8 cellular contexts compared by ENCODE assay signal in genomic region chr3:72100062-72100511, GRCh38.
DNase-seq lines count a peak whose midpoint lies in the region; ATAC-seq and TF ChIP-seq lines count a peak whose summit lies in the region.

No MANE protein-coding gene starts in this region.

- peak overlapping the region; percentile 39; the same call in 1 of the 2 replicates for H3K4me3 ChIP-seq in iPS DF 6.9 (ENCODE audit: low read length)
- peak overlapping the region; percentile 26 to 42 (median 34) for H3K4me3 ChIP-seq in stomach

- H3K27me3 ChIP-seq in iPS DF 6.9 (ENCODE audit: control insufficient read depth, insufficient read depth, low read length) (no peaks in the 10 kb centered on the region; the same call in 1 of the 2 replicates), stomach (peaks cover 0 to 12% (median 0%) of the 10 kb centered on the region in 3 donors)

- intact Hi-C loops in stomach (cut with DNase I; ENCODE audit: low total_unique reads): no loop called here

- H3K27me3 Mint-ChIP-seq in T-helper 1 cell treated with Interleukin-12 subunit alpha and Interleukin-12 subunit beta and Interleukin-4 antibody, amounts not matched to agents 30 μg/mL and 1 μg/mL, for 36 hours (ENCODE audit: low read depth): no peaks in the 10 kb centered on the region

- peaks cover 31% of the 10 kb centered on the region for H3K4me1 Mint-ChIP-seq in T-helper 1 cell treated with Interleukin-12 subunit alpha and Interleukin-12 subunit beta and Interleukin-4 antibody, amounts not matched to agents 30 μg/mL and 1 μg/mL, for 36 hours (ENCODE audit: low read depth)

- TF ChIP-seq CTCF in stomach (IDR thresholded peaks at IDR 0.05): no peak
- TF ChIP-seq CTCF in omental fat pad (IDR thresholded peaks at IDR 0.05): no peak

- H3K9me3 Mint-ChIP-seq in T-helper 1 cell treated with Interleukin-12 subunit alpha and Interleukin-12 subunit beta and Interleukin-4 antibody, amounts not matched to agents 30 μg/mL and 1 μg/mL, for 36 hours: no peaks in the 10 kb centered on the region

- H3K4me3 Mint-ChIP-seq in T-helper 1 cell treated with Interleukin-12 subunit alpha and Interleukin-12 subunit beta and Interleukin-4 antibody, amounts not matched to agents 30 μg/mL and 1 μg/mL, for 36 hours: peak overlapping the region; percentile 75

- H3K36me3 ChIP-seq in iPS DF 6.9 (ENCODE audit: control insufficient read depth, insufficient read depth, low read length) (no peaks in the 10 kb centered on the region), stomach (no peaks in the 10 kb centered on the region)

- no CpG with 5 or more reads among the region's 17 CpGs for WGBS in iPS DF 6.9 (ENCODE audit: insufficient coverage, insufficient read length)
- WGBS in stomach, 5 donors: 20 to 42% (median 21%) methylated on average over 17 of the region's 17 CpGs

- TF ChIP-seq EP300 in stomach (IDR thresholded peaks at IDR 0.05): no peak

- DNase-seq in T-helper 1 cell (no peak), SK-N-DZ (ENCODE audit: low spot score) (peak; percentile 28), iPS DF 6.9 (ENCODE audit: low read depth, low spot score) (peak; percentile 18), stomach (no peak), dedifferentiated amniotic fluid mesenchymal stem cell (ENCODE audit: extremely low spot score) (no peak), omental fat pad (ENCODE audit: low spot score) (no peak)

- H3K9me3 ChIP-seq in iPS DF 6.9 (ENCODE audit: control insufficient read depth, insufficient read depth, low read length): no peaks in the 10 kb centered on the region
- H3K9me3 ChIP-seq in stomach: no peaks in the 10 kb centered on the region

- no peak for TF ChIP-seq POLR2A in stomach (IDR thresholded peaks at IDR 0.05)

- H3K27ac Mint-ChIP-seq in T-helper 1 cell treated with Interleukin-12 subunit alpha and Interleukin-12 subunit beta and Interleukin-4 antibody, amounts not matched to agents 30 μg/mL and 1 μg/mL, for 36 hours: peak overlapping the region; percentile 88

- H3K27ac ChIP-seq in iPS DF 6.9 (ENCODE audit: low read length) (no peak overlapping the region), stomach (peak overlapping the region in 4 of 5 donors; percentile 15 to 68 (median 62))

- no peak for ATAC-seq in omental fat pad (ENCODE audit: low FRiP score)
- ATAC-seq in GM19397 (IDR thresholded peaks at IDR 0.05; ENCODE audit: unreplicated experiment): no peak

- no peaks in the 10 kb centered on the region for H3K36me3 Mint-ChIP-seq in T-helper 1 cell treated with Interleukin-12 subunit alpha and Interleukin-12 subunit beta and Interleukin-4 antibody, amounts not matched to agents 30 μg/mL and 1 μg/mL, for 36 hours (ENCODE audit: low read depth)

- H3K4me1 ChIP-seq in iPS DF 6.9 (ENCODE audit: control insufficient read depth, insufficient read depth, low read length) (no peaks in the 10 kb centered on the region), stomach (peaks cover 9 to 34% (median 15%) of the 10 kb centered on the region in 4 donors)

Comparison
In these comparisons a context has a peak if more than half of its experiments do, and no peak if none do; other contexts are left out.
1. DNase-seq: peak in SK-N-DZ (single experiment) and iPS DF 6.9 (single experiment); none in T-helper 1 cell (0 of 5), stomach (single experiment), dedifferentiated amniotic fluid mesenchymal stem cell (single experiment) and omental fat pad (single experiment).